1 cellular context compared by ENCODE assay signal in the genomic region with DNA sequence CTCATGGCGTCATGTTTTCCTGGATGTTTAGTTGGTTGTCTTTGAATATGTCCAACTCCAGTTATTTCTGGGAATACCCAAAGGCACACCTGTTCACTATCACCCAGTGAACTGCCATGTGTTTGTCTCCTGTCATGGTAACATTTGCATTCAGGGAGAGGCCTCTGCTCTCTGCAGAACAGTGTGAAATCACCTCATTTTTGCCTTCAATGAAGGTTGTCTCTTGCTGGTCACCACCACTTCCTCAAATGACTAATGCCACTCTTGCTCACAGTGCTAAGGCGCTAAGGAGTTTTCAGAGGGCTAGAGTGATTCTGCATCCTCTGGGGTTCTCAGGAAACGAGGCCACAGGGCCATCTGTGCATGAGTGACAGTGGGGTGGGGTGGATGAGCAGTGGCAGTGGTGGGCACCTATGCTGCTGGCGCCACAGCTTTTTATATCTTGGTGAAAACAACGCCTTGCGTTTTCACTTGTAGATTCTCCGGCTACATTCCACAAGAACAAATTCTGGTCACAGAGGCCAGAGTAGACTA.
TF ChIP-seq lines count a peak whose summit lies in the region.

No MANE protein-coding gene starts in this region.

TF ChIP-seq in GM12878, 131 proteins besides CTCF, POLR2A, EP300 and RAD21 (continued from another document):
- TF ChIP-seq, protein P1, sequence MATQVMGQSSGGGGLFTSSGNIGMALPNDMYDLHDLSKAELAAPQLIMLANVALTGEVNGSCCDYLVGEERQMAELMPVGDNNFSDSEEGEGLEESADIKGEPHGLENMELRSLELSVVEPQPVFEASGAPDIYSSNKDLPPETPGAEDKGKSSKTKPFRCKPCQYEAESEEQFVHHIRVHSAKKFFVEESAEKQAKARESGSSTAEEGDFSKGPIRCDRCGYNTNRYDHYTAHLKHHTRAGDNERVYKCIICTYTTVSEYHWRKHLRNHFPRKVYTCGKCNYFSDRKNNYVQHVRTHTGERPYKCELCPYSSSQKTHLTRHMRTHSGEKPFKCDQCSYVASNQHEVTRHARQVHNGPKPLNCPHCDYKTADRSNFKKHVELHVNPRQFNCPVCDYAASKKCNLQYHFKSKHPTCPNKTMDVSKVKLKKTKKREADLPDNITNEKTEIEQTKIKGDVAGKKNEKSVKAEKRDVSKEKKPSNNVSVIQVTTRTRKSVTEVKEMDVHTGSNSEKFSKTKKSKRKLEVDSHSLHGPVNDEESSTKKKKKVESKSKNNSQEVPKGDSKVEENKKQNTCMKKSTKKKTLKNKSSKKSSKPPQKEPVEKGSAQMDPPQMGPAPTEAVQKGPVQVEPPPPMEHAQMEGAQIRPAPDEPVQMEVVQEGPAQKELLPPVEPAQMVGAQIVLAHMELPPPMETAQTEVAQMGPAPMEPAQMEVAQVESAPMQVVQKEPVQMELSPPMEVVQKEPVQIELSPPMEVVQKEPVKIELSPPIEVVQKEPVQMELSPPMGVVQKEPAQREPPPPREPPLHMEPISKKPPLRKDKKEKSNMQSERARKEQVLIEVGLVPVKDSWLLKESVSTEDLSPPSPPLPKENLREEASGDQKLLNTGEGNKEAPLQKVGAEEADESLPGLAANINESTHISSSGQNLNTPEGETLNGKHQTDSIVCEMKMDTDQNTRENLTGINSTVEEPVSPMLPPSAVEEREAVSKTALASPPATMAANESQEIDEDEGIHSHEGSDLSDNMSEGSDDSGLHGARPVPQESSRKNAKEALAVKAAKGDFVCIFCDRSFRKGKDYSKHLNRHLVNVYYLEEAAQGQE (IDR thresholded peaks at IDR 0.05; ENCODE audit: low read depth, low read length), result no peak
- no peak for TF ChIP-seq NFXL1 (IDR thresholded peaks at IDR 0.05; ENCODE audit: borderline replicate concordance)
- peak; percentile 64 for TF ChIP-seq FOXM1 (IDR thresholded peaks at IDR 0.05; ENCODE audit: low read depth, low read length)
- TF ChIP-seq, protein P2, sequence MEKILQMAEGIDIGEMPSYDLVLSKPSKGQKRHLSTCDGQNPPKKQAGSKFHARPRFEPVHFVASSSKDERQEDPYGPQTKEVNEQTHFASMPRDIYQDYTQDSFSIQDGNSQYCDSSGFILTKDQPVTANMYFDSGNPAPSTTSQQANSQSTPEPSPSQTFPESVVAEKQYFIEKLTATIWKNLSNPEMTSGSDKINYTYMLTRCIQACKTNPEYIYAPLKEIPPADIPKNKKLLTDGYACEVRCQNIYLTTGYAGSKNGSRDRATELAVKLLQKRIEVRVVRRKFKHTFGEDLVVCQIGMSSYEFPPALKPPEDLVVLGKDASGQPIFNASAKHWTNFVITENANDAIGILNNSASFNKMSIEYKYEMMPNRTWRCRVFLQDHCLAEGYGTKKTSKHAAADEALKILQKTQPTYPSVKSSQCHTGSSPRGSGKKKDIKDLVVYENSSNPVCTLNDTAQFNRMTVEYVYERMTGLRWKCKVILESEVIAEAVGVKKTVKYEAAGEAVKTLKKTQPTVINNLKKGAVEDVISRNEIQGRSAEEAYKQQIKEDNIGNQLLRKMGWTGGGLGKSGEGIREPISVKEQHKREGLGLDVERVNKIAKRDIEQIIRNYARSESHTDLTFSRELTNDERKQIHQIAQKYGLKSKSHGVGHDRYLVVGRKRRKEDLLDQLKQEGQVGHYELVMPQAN (conservative IDR thresholded peaks at IDR 0.05), result peak; percentile 34; the same call in 1 of the 2 replicates
- no peak for TF ChIP-seq CBX3 (IDR thresholded peaks at IDR 0.05; ENCODE audit: borderline replicate concordance, low read depth)
- TF ChIP-seq CHD1 (IDR thresholded peaks at IDR 0.05; ENCODE audit: low read depth, low read length), result no peak
- TF ChIP-seq, protein P3, sequence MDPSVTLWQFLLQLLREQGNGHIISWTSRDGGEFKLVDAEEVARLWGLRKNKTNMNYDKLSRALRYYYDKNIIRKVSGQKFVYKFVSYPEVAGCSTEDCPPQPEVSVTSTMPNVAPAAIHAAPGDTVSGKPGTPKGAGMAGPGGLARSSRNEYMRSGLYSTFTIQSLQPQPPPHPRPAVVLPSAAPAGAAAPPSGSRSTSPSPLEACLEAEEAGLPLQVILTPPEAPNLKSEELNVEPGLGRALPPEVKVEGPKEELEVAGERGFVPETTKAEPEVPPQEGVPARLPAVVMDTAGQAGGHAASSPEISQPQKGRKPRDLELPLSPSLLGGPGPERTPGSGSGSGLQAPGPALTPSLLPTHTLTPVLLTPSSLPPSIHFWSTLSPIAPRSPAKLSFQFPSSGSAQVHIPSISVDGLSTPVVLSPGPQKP (IDR thresholded peaks at IDR 0.05; ENCODE audit: low read depth, low read length), result no peak
- TF ChIP-seq MYC (IDR thresholded peaks at IDR 0.05; ENCODE audit: insufficient read depth, insufficient read length, insufficient replicate concordance, low read length, severe bottlenecking), result no peak
- peak; percentile 80 for TF ChIP-seq JUNB (IDR thresholded peaks at IDR 0.05)
- peak; percentile 98 for TF ChIP-seq SPI1 (IDR thresholded peaks at IDR 0.05; ENCODE audit: borderline replicate concordance, insufficient read depth, low read depth, low read length)
- TF ChIP-seq, protein P4, sequence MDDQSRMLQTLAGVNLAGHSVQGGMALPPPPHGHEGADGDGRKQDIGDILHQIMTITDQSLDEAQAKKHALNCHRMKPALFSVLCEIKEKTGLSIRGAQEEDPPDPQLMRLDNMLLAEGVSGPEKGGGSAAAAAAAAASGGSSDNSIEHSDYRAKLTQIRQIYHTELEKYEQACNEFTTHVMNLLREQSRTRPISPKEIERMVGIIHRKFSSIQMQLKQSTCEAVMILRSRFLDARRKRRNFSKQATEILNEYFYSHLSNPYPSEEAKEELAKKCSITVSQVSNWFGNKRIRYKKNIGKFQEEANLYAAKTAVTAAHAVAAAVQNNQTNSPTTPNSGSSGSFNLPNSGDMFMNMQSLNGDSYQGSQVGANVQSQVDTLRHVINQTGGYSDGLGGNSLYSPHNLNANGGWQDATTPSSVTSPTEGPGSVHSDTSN (IDR thresholded peaks at IDR 0.05; ENCODE audit: insufficient replicate concordance, low read depth, low read length), result peak; percentile 89
